ENCODE assay signal across 8 cellular contexts in the genomic region with DNA sequence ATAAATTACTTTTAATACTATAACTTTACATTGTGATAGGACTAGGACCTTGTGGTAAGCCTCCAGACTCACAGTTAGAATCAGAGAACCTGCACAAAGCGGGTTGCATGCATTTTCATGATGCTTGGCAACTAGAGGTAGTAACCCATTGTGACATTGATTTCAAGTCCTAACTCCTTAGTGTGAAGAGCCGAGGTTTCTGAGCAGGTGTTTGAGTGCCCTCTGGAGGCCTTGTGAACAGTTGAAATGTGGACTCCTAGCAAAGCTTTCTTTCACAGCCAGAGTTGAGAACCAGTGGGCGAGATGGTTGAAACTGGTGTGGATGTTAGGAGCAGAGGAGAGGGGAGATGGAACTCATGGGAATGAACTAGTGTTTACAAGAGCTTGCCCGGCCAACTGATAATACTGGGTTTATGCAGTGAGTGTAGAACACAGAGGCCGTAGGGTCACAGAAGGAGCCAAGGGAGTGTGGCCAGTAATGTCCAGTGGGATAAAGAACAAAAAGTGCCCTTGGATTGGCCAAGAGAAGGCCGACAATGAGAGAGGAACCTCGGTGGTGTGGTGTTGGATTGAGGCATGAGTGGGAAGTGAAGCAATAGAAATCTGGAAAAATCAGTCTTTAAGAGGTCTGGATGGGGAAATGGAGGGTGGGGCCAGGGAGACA. TPM values are rescaled to one million over a fixed set of nuclear protein-coding genes. Genes with fewer than 3 reads are reported as not detected.
A peak's percentile ranks its signal among the peaks of the same experiment; 100 is the strongest.
DNase-seq lines count a peak whose midpoint lies in the region; ATAC-seq and TF ChIP-seq lines count a peak whose summit lies in the region.

No MANE protein-coding gene starts in this region.

- no peak overlapping the region for H3K4me3 ChIP-seq in KMS-11 (IDR thresholded peaks at IDR 0.05; ENCODE audit: insufficient read depth, low read depth, low read length)
- peak overlapping the region; percentile 1 for H3K4me3 ChIP-seq in adipocyte (ENCODE audit: low read length)
- no peak overlapping the region for H3K4me3 ChIP-seq in left ventricle myocardium inferior
- no peak overlapping the region for H3K4me3 ChIP-seq in lower leg skin (ENCODE audit: low read depth, poor library complexity, severe bottlenecking)

- intact Hi-C loops in left ventricle myocardium inferior (cut with micrococcal nuclease) = loop anchor here (10.0 kb wide), 1 partner anchor 79 kb away; no protein-coding TSS in a partner anchor
- intact Hi-C loops in sciatic nerve (cut with DNase I) = no loop called here
- intact Hi-C loops in lower leg skin (cut with DNase I; ENCODE audit: low total_unique reads) = no loop called here

- H3K79me2 ChIP-seq in KMS-11 (ENCODE audit: insufficient read depth, low read depth) = peaks cover 9% of the 10 kb centered on the region; the same call in 1 of the 2 replicates

- H3K9ac ChIP-seq in KMS-11 = no peak overlapping the region
- H3K9ac ChIP-seq in adipocyte (ENCODE audit: low read length) = peak overlapping the region; percentile 32

- peak; percentile 52 for DNase-seq in ELF-1 (ENCODE audit: low read depth, low spot score)
- peak; percentile 56 for DNase-seq in SHP77 treated with DMSO at 0.1 percent for 48 hours (lab: John Stamatoyannopoulos, UW)
- peak; percentile 81 for DNase-seq in adipocyte (ENCODE audit: low read depth)
- DNase-seq in left ventricle myocardium inferior = no peak
- DNase-seq in sciatic nerve (ENCODE audit: low spot score) = no peak
- no peak for DNase-seq in NCI-H2029 treated with DMSO at 0.1 percent for 48 hours (lab: John Stamatoyannopoulos, UW)
- no peak for DNase-seq in lower leg skin (ENCODE audit: low spot score in 2 of 2)

- H3K4me1 ChIP-seq in KMS-11 (ENCODE audit: low read depth, poor library complexity, severe bottlenecking) (peaks cover 14% of the 10 kb centered on the region), adipocyte (ENCODE audit: control insufficient read depth, insufficient read depth, low read length) (peaks cover 39% of the 10 kb centered on the region), left ventricle myocardium inferior (peaks cover 75% of the 10 kb centered on the region)

- no peak overlapping the region for H2AFZ ChIP-seq in KMS-11 (ENCODE audit: low read depth)

- ATAC-seq in sciatic nerve = peak; percentile 85

- H3K9me3 ChIP-seq in adipocyte (ENCODE audit: control insufficient read depth, low read length) (no peaks in the 10 kb centered on the region), left ventricle myocardium inferior (replicated peaks) (no peaks in the 10 kb centered on the region)

- no peak overlapping the region for H3K4me2 ChIP-seq in KMS-11

- H3K27me3 ChIP-seq in KMS-11 (ENCODE audit: insufficient read depth, low read depth) = no peaks in the 10 kb centered on the region
- H3K27me3 ChIP-seq in adipocyte (replicated peaks; ENCODE audit: control insufficient read depth, insufficient read depth, low read length) = no peaks in the 10 kb centered on the region
- no peaks in the 10 kb centered on the region for H3K27me3 ChIP-seq in left ventricle myocardium inferior (ENCODE audit: low read depth)

- no peaks in the 10 kb centered on the region for H3K36me3 ChIP-seq in KMS-11 (ENCODE audit: insufficient read depth)
- peaks cover 29% of the 10 kb centered on the region for H3K36me3 ChIP-seq in adipocyte (ENCODE audit: control insufficient read depth, insufficient read depth, low read length, severe bottlenecking)
- H3K36me3 ChIP-seq in left ventricle myocardium inferior = peaks cover 20% of the 10 kb centered on the region

- 61 to 62% methylated on average over 7 of the region's 7 CpGs for WGBS in lower leg skin, 2 donors

- peak; percentile 60 for TF ChIP-seq CTCF in KMS-11 (conservative IDR thresholded peaks at IDR 0.05; ENCODE audit: low read depth, low read length)
- TF ChIP-seq CTCF in left ventricle myocardium inferior (IDR thresholded peaks at IDR 0.05; ENCODE audit: borderline replicate concordance) = peak; percentile 73
- TF ChIP-seq CTCF in lower leg skin (IDR thresholded peaks at IDR 0.05) = peak in 1 of 3 donors; percentile 58

- H3K27ac ChIP-seq in KMS-11 (no peak overlapping the region), left ventricle myocardium inferior (replicated peaks) (peak overlapping the region; percentile 16)

- 0 out of 2 replicates have a peak, but pooled peaks cover 5% of the 10 kb centered on the region for H4K20me1 ChIP-seq in KMS-11 (ENCODE audit: insufficient read depth)

- no peak for TF ChIP-seq POLR2A in lower leg skin (IDR thresholded peaks at IDR 0.05)

RNA-seq across cellular contexts. Expression of gene ZNF664, which starts 10.9 kb away (rescaled TPM):
- total RNA-seq in left ventricle myocardium inferior (80.7 TPM), sciatic nerve (74.6 TPM), lower leg skin (10 to 100 TPM; 16.3 to 41.5 (median 25.7) TPM)

RNA-seq across cellular contexts. Expression of gene CCDC92, which starts 11.3 kb away (rescaled TPM):
- total RNA-seq in left ventricle myocardium inferior = 57.2 TPM
- 49.2 TPM for total RNA-seq in sciatic nerve
- total RNA-seq in lower leg skin = 10 to 100 TPM in 2 of 4 donors, 1 to 10 TPM in 2; 6.7 to 11.9 (median 10.1) TPM

Comparison
In these comparisons a context has a peak if more than half of its experiments do, and no peak if none do; other contexts are left out.
1. DNase-seq: peak in ELF-1 (single experiment), SHP77 treated with DMSO at 0.1 percent for 48 hours (single experiment) and adipocyte (single experiment); none in left ventricle myocardium inferior (single experiment), sciatic nerve (single experiment), NCI-H2029 treated with DMSO at 0.1 percent for 48 hours (single experiment) and lower leg skin (0 of 2).